In the genomic region with DNA sequence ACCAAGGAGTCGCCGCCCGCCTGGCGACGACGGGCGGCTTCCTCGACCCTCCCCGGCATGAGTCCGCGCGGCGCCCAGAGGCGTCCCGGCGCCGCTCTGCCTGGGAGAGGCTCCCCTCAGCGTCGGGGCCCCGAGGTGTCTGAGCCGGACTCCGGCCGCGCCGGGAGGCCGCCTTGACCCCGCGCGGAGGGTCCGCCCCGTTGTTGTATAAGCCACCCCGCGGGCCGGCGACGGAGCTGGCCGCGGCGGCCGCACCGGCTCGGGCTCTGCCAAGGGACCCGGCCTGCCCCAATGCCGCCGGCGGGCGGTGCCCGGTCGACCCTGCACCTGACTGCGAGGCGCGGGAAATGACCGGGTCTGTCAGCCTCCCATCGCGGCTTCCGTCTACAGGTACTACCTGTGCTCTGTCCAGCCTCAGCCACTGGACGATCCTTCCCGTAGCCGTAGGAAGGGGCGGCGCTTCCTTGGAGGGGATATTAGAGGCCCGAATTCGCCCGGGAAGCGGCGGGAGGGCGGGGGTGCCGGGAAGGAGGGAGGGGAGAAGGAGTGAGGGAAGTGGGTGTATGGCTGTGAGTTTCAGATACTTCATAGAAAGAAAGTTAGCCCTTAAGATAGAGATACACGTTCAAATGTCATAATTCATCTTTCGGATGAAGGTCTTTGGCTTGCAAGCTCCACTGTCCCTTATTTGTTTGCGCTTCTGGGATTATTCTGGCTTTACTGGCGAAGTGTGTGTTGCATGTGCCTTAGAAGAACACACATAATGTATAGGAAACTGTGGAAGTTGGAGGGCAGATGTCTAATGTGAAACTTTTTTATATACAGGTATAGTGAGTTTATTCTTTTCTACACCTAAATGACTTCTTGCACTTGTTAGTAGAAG, we compare ENCODE assay signal across 1 cellular context.
TF ChIP-seq lines count a peak whose summit lies in the region.

No MANE protein-coding gene starts in this region.

TF ChIP-seq in HepG2, 621 proteins besides CTCF, POLR2A, EP300 and RAD21 (continued from another document and continues in another):
- TF ChIP-seq NFAT5 (CRISPR knock-in tag; IDR thresholded peaks at IDR 0.05) = no peak
- no peak for TF ChIP-seq SIN3A (IDR thresholded peaks at IDR 0.05; ENCODE audit: borderline replicate concordance, low read depth, low read length)
- TF ChIP-seq, protein P1, sequence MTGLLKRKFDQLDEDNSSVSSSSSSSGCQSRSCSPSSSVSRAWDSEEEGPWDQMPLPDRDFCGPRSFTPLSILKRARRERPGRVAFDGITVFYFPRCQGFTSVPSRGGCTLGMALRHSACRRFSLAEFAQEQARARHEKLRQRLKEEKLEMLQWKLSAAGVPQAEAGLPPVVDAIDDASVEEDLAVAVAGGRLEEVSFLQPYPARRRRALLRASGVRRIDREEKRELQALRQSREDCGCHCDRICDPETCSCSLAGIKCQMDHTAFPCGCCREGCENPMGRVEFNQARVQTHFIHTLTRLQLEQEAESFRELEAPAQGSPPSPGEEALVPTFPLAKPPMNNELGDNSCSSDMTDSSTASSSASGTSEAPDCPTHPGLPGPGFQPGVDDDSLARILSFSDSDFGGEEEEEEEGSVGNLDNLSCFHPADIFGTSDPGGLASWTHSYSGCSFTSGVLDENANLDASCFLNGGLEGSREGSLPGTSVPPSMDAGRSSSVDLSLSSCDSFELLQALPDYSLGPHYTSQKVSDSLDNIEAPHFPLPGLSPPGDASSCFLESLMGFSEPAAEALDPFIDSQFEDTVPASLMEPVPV (CRISPR knock-in tag; IDR thresholded peaks at IDR 0.05) = no peak
- TF ChIP-seq ZFP37 (CRISPR knock-in tag; IDR thresholded peaks at IDR 0.05; ENCODE audit: borderline replicate concordance) = no peak
- TF ChIP-seq ZNF646 (CRISPR knock-in tag; IDR thresholded peaks at IDR 0.05) = no peak
- TF ChIP-seq THYN1 (CRISPR knock-in tag; IDR thresholded peaks at IDR 0.05; ENCODE audit: borderline replicate concordance, low read depth) = no peak
- TF ChIP-seq NAIF1 (CRISPR knock-in tag; IDR thresholded peaks at IDR 0.05; ENCODE audit: borderline replicate concordance) = no peak
- TF ChIP-seq ZFX (CRISPR knock-in tag; IDR thresholded peaks at IDR 0.05; ENCODE audit: low read depth) = peak; percentile 65
- no peak; the same call in 1 of the 2 replicates for TF ChIP-seq ZSCAN20 (CRISPR knock-in tag; IDR thresholded peaks at IDR 0.05; ENCODE audit: borderline replicate concordance)
- TF ChIP-seq DPF2 (CRISPR knock-in tag; IDR thresholded peaks at IDR 0.05; ENCODE audit: borderline replicate concordance, low read depth) = no peak
- no peak for TF ChIP-seq ZNF558 (CRISPR knock-in tag; IDR thresholded peaks at IDR 0.05; ENCODE audit: borderline replicate concordance)
- no peak for TF ChIP-seq ZNF567 (CRISPR knock-in tag; IDR thresholded peaks at IDR 0.05; ENCODE audit: borderline replicate concordance)
- no peak for TF ChIP-seq NBN (conservative IDR thresholded peaks at IDR 0.05)
- TF ChIP-seq TP53 (CRISPR knock-in tag; conservative IDR thresholded peaks at IDR 0.05) = no peak
- TF ChIP-seq ZMYM3 (CRISPR knock-in tag; IDR thresholded peaks at IDR 0.05) = no peak
- no peak for TF ChIP-seq ATM (IDR thresholded peaks at IDR 0.05; ENCODE audit: borderline replicate concordance)
- no peak for TF ChIP-seq ZNF460 (CRISPR knock-in tag; IDR thresholded peaks at IDR 0.05; ENCODE audit: borderline replicate concordance)
- TF ChIP-seq ZNF7 (CRISPR knock-in tag; IDR thresholded peaks at IDR 0.05) = no peak
- TF ChIP-seq MBD4 (IDR thresholded peaks at IDR 0.05; ENCODE audit: borderline replicate concordance, low read length) = no peak
- no peak for TF ChIP-seq ZNF607 (CRISPR knock-in tag; IDR thresholded peaks at IDR 0.05; ENCODE audit: borderline replicate concordance)
- no peak for TF ChIP-seq KDM6A (CRISPR knock-in tag; IDR thresholded peaks at IDR 0.05; ENCODE audit: low read depth)
- TF ChIP-seq ZBTB10 (CRISPR knock-in tag; IDR thresholded peaks at IDR 0.05; ENCODE audit: borderline replicate concordance) = no peak; the same call in 1 of the 2 replicates
- TF ChIP-seq RFXANK (CRISPR knock-in tag; IDR thresholded peaks at IDR 0.05) = no peak
- TF ChIP-seq TEAD3 (CRISPR knock-in tag; optimal IDR thresholded peaks at IDR 0.05; ENCODE audit: borderline replicate concordance) = no peak
- no peak for TF ChIP-seq SATB2 (CRISPR knock-in tag; IDR thresholded peaks at IDR 0.05)
- peak; percentile 56; the same call in 1 of the 2 replicates for TF ChIP-seq ZNF709 (CRISPR knock-in tag; IDR thresholded peaks at IDR 0.05)
- TF ChIP-seq, protein P2, sequence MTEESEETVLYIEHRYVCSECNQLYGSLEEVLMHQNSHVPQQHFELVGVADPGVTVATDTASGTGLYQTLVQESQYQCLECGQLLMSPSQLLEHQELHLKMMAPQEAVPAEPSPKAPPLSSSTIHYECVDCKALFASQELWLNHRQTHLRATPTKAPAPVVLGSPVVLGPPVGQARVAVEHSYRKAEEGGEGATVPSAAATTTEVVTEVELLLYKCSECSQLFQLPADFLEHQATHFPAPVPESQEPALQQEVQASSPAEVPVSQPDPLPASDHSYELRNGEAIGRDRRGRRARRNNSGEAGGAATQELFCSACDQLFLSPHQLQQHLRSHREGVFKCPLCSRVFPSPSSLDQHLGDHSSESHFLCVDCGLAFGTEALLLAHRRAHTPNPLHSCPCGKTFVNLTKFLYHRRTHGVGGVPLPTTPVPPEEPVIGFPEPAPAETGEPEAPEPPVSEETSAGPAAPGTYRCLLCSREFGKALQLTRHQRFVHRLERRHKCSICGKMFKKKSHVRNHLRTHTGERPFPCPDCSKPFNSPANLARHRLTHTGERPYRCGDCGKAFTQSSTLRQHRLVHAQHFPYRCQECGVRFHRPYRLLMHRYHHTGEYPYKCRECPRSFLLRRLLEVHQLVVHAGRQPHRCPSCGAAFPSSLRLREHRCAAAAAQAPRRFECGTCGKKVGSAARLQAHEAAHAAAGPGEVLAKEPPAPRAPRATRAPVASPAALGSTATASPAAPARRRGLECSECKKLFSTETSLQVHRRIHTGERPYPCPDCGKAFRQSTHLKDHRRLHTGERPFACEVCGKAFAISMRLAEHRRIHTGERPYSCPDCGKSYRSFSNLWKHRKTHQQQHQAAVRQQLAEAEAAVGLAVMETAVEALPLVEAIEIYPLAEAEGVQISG (CRISPR knock-in tag; IDR thresholded peaks at IDR 0.05) = peak; percentile 11; the same call in 1 of the 2 replicates
- TF ChIP-seq TRAFD1 (CRISPR knock-in tag; IDR thresholded peaks at IDR 0.05; ENCODE audit: borderline replicate concordance) = no peak
